ENCODE assay signal across 36 cellular contexts in genomic region chrX:74295102-74295501, GRCh38. TPM values are rescaled to one million over a fixed set of nuclear protein-coding genes. Genes with fewer than 3 reads are reported as not detected.
"Had no signal": no experiment of that assay in that cellular context is flagged by ENCODE, and none has a peak within 500 bp of the region (broad histone marks: within the 10 kb centered on the region; RNA-seq: fewer than 3 reads in every experiment).

No MANE protein-coding gene starts in this region.

- H3K27ac ChIP-seq: neural progenitor cell, ovary, parathyroid adenoma, psoas muscle, skin epidermis, spleen, suprapubic skin, testis, tibial artery, transverse colon, upper lobe of right lung, uterus had no signal

- ATAC-seq: naive thymus-derived CD8-positive, alpha-beta T cell; natural killer cell treated with Interleukin-12 subunit alpha and Interleukin-12 subunit beta and Interleukin-15 and Interleukin-18, amount 100 ng/mL, for 72 hours; psoas muscle; right cardiac atrium; sciatic nerve; stimulated activated memory B cell treated with anti-CD40 and anti-IgM and Interleukin-4, amounts not matched to agents 10 μg/mL and 1 μg/mL and 100 μg/mL, for 72 hours; stimulated activated naive CD8-positive, alpha-beta T cell treated with anti-CD3 and anti-CD28 coated beads, Interleukin-15, amount 100 ng/mL, for 72 hours; stimulated activated naive CD8-positive, alpha-beta T cell treated with anti-CD3 and anti-CD28 coated beads, Interleukin-15, Interleukin-2, amounts not matched to agents 100 U/mL and 50 U/mL, for 24 hours; upper lobe of right lung had no signal

- H3K36me3 Mint-ChIP-seq: naive thymus-derived CD8-positive, alpha-beta T cell; neural progenitor cell; stimulated activated memory B cell treated with anti-CD40 and anti-IgM and Interleukin-4, amounts not matched to agents 10 μg/mL and 1 μg/mL and 100 μg/mL, for 72 hours had no signal

- H3K9ac ChIP-seq: neural progenitor cell, parathyroid adenoma had no signal

- H3K4me3 ChIP-seq: neural progenitor cell, ovary, psoas muscle, skin epidermis, smooth muscle cell, spleen, suprapubic skin, testis, tibial artery, transverse colon, upper lobe of right lung, uterus had no signal

- H3K4me3 Mint-ChIP-seq: naive thymus-derived CD8-positive, alpha-beta T cell; natural killer cell treated with Interleukin-12 subunit alpha and Interleukin-12 subunit beta and Interleukin-15 and Interleukin-18, amount 100 ng/mL, for 72 hours; nephron progenitor cell; neural progenitor cell; stimulated activated memory B cell treated with anti-CD40 and anti-IgM and Interleukin-4, amounts not matched to agents 10 μg/mL and 1 μg/mL and 100 μg/mL, for 72 hours; stimulated activated naive CD8-positive, alpha-beta T cell treated with anti-CD3 and anti-CD28 coated beads, Interleukin-15, amount 100 ng/mL, for 72 hours; type B pancreatic cell had no signal

- H3K9me3 Mint-ChIP-seq: naive thymus-derived CD8-positive, alpha-beta T cell; natural killer cell treated with Interleukin-12 subunit alpha and Interleukin-12 subunit beta and Interleukin-15 and Interleukin-18, amount 100 ng/mL, for 72 hours; stimulated activated memory B cell treated with anti-CD40 and anti-IgM and Interleukin-4, amounts not matched to agents 10 μg/mL and 1 μg/mL and 100 μg/mL, for 72 hours; stimulated activated naive CD8-positive, alpha-beta T cell treated with anti-CD3 and anti-CD28 coated beads, Interleukin-15, amount 100 ng/mL, for 72 hours; type B pancreatic cell had no signal

- H3K27me3 Mint-ChIP-seq: naive thymus-derived CD8-positive, alpha-beta T cell; progenitor cell of endocrine pancreas; stimulated activated memory B cell treated with anti-CD40 and anti-IgM and Interleukin-4, amounts not matched to agents 10 μg/mL and 1 μg/mL and 100 μg/mL, for 72 hours; stimulated activated naive CD8-positive, alpha-beta T cell treated with anti-CD3 and anti-CD28 coated beads, Interleukin-15, amount 100 ng/mL, for 72 hours; type B pancreatic cell had no signal

- H3K27ac Mint-ChIP-seq: naive thymus-derived CD8-positive, alpha-beta T cell; natural killer cell treated with Interleukin-12 subunit alpha and Interleukin-12 subunit beta and Interleukin-15 and Interleukin-18, amount 100 ng/mL, for 72 hours; nephron progenitor cell; neural progenitor cell; progenitor cell of endocrine pancreas; stimulated activated memory B cell treated with anti-CD40 and anti-IgM and Interleukin-4, amounts not matched to agents 10 μg/mL and 1 μg/mL and 100 μg/mL, for 72 hours; stimulated activated naive CD8-positive, alpha-beta T cell treated with anti-CD3 and anti-CD28 coated beads, Interleukin-15, amount 100 ng/mL, for 72 hours; type B pancreatic cell had no signal

- H2AFZ ChIP-seq: neural progenitor cell, parathyroid adenoma had no signal

- H3K36me3 ChIP-seq: neural progenitor cell, ovary, spleen, suprapubic skin, tibial artery, transverse colon, upper lobe of right lung, uterus had no signal

- H3K4me2 ChIP-seq: neural progenitor cell, smooth muscle cell had no signal

- H3K27me3 ChIP-seq: neural progenitor cell, ovary, spleen, suprapubic skin, testis, tibial artery, transverse colon, upper lobe of right lung, uterus had no signal

- H3K4me1 Mint-ChIP-seq: nephron progenitor cell, neural progenitor cell had no signal

- H3K4me1 ChIP-seq: neural progenitor cell, parathyroid adenoma, psoas muscle, suprapubic skin, testis, tibial artery, transverse colon, upper lobe of right lung, uterus had no signal

- DNase-seq: naive thymus-derived CD8-positive, alpha-beta T cell; nephron progenitor cell; occipital lobe; ovary; posterior cingulate gyrus; psoas muscle; right cardiac atrium; spleen; stimulated activated CD4-positive, alpha-beta T cell treated with anti-CD3 and anti-CD28 coated beads, Interleukin-12 subunit alpha, Interleukin-12 subunit beta, amount 100 ng/mL, for 4 hours; stimulated activated CD4-positive, alpha-beta T cell treated with anti-CD3 and anti-CD28 coated beads, Interleukin-1b, Interleukin-23, amount 100 ng/mL, for 48 hours; stimulated activated CD4-positive, alpha-beta T cell treated with anti-CD3 and anti-CD28 coated beads, Interleukin-4, amount 100 ng/mL, for 1 hour; stimulated activated CD4-positive, alpha-beta T cell treated with anti-CD3 and anti-CD28 coated beads, Interleukin-4, amount 100 ng/mL, for 4 hours; stimulated activated CD8-positive, alpha-beta memory T cell treated with anti-CD3 and anti-CD28 coated beads, Interleukin-4, amount 100 ng/mL, for 48 hours; stimulated activated naive CD4-positive, alpha-beta T cell; stimulated activated naive CD8-positive, alpha-beta T cell treated with anti-CD3 and anti-CD28 coated beads, Interleukin-15, amount 100 ng/mL, for 72 hours; stimulated activated naive CD8-positive, alpha-beta T cell treated with anti-CD3 and anti-CD28 coated beads, Interleukin-15, Interleukin-2, amounts not matched to agents 100 U/mL and 50 U/mL, for 24 hours; substantia nigra; testis; tibial artery; transverse colon; upper lobe of right lung; uterus had no signal

- H3K9me3 ChIP-seq: ovary, psoas muscle, spleen, suprapubic skin, testis, tibial artery, transverse colon, upper lobe of right lung, uterus had no signal

RNA-seq across cellular contexts. Expression of gene ZCCHC13, which starts 8.9 kb away (rescaled TPM):
- total RNA-seq: naive thymus-derived CD8-positive, alpha-beta T cell; natural killer cell treated with Interleukin-12 subunit alpha and Interleukin-12 subunit beta and Interleukin-15 and Interleukin-18, amount 100 ng/mL, for 72 hours; occipital lobe; osteoblast; ovary; progenitor cell of endocrine pancreas; psoas muscle; renal cortical epithelial cell; right cardiac atrium; sciatic nerve; smooth muscle cell; spleen; suprapubic skin; transverse colon; upper lobe of right lung; urinary bladder; uterus had no signal
- polyA plus RNA-seq: naive thymus-derived CD8-positive, alpha-beta T cell; ovary; psoas muscle; right cardiac atrium; smooth muscle cell; spleen; thymus; urinary bladder had no signal
